ENCODE assay signal across 13 cellular contexts in the genomic region with DNA sequence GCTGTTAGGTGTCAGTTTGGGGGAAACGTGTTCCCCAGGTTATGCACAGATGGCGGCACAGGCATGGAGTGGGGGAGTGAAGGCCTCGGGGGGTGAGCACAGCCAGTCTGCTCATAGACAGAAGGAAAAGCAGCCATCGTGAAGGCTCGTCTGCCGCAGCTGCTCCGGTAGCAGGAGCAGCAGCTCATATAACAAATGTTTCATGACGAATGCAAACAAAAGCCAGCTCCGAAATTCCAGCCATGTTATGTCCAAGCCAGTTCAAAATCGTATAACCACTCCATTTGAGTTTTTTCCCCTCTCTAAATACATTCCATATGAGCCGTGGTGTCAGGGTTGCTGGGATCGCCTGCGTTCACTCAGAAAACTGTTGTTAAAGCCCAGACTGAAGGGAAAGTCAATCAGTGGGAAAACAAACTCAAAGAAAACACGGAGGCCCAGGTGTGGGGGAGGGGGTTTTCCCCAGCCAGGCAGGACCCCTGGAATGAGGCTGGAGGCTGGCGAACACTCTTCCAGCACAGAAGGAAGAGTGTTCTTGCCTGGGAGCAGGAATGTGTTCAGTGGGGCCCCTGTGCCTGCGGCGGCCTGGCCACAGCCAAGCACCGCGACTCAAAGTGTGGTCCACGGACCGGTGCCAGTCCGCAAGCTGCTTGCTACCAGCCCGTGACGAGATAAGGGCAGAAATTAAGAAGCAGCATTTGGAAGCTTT.
DNase-seq lines count a peak whose midpoint lies in the region; TF ChIP-seq lines count a peak whose summit lies in the region.
"Had no signal": no experiment of that assay in that cellular context is flagged by ENCODE, and none has a peak within 500 bp of the region (broad histone marks: within the 10 kb centered on the region; RNA-seq: fewer than 3 reads in every experiment).

No MANE protein-coding gene starts in this region.

- H3K27me3 ChIP-seq in adipocyte (replicated peaks; ENCODE audit: control insufficient read depth, insufficient read depth, low read length) = no peaks in the 10 kb centered on the region
- no peaks in the 10 kb centered on the region for H3K27me3 ChIP-seq in iPS-18a (ENCODE audit: control insufficient read depth, insufficient read depth, low read length)
- H3K27me3 ChIP-seq in sigmoid colon = no peaks in the 10 kb centered on the region
- H3K27me3 ChIP-seq: cardiac muscle cell, esophagus squamous epithelium had no signal

- no peak for TF ChIP-seq EP300 in sigmoid colon (IDR thresholded peaks at IDR 0.05)

- 83 to 89% methylated on average over 24 of the region's 24 CpGs for WGBS in sigmoid colon, 2 donors

- H3K9ac ChIP-seq in adipocyte (ENCODE audit: low read length) = no peak overlapping the region
- H3K9ac ChIP-seq in iPS-18a (ENCODE audit: low read length) = peak overlapping the region; percentile 12

- no peaks in the 10 kb centered on the region for H3K9me3 Mint-ChIP-seq in T-helper 2 cell treated with Interferon-gamma antibody and Interleukin-4, amounts not matched to agents 5 μg/mL and 100 μg/mL, for 36 hours

- H3K36me3 Mint-ChIP-seq in T-helper 2 cell treated with Interferon-gamma antibody and Interleukin-4, amounts not matched to agents 5 μg/mL and 100 μg/mL, for 36 hours (ENCODE audit: low read depth) = peaks cover 4% of the 10 kb centered on the region

- no peak for TF ChIP-seq POLR2A in sigmoid colon (IDR thresholded peaks at IDR 0.05)

- no peak overlapping the region for H3K27ac ChIP-seq in iPS-18a (ENCODE audit: low read length)
- H3K27ac ChIP-seq in sigmoid colon = peak overlapping the region in 3 of 4 donors; percentile 68 to 76 (median 74)
- H3K27ac ChIP-seq: cardiac muscle cell, esophagus squamous epithelium had no signal

- H3K36me3 ChIP-seq in adipocyte (ENCODE audit: control insufficient read depth, insufficient read depth, low read length, severe bottlenecking) = no peaks in the 10 kb centered on the region
- no peaks in the 10 kb centered on the region for H3K36me3 ChIP-seq in iPS-18a (ENCODE audit: control insufficient read depth, low read depth, low read length)
- H3K36me3 ChIP-seq in sigmoid colon = no peaks in the 10 kb centered on the region
- H3K36me3 ChIP-seq: cardiac muscle cell, esophagus squamous epithelium had no signal

- no peak overlapping the region; the same call in 1 of the 2 replicates for H3K4me3 ChIP-seq in HFF-Myc (replicated peaks; ENCODE audit: low read depth, low read length)
- no peak overlapping the region for H3K4me3 ChIP-seq in adipocyte (ENCODE audit: low read length)
- H3K4me3 ChIP-seq in iPS-18a (ENCODE audit: low read length) = no peak overlapping the region
- peak overlapping the region in 3 of 4 donors; percentile 23 to 34 (median 27) for H3K4me3 ChIP-seq in sigmoid colon
- H3K4me3 ChIP-seq: cardiac muscle cell, esophagus squamous epithelium had no signal

- no peaks in the 10 kb centered on the region for H3K27me3 Mint-ChIP-seq in T-helper 2 cell treated with Interferon-gamma antibody and Interleukin-4, amounts not matched to agents 5 μg/mL and 100 μg/mL, for 36 hours (ENCODE audit: low read depth)

- H3K4me1 Mint-ChIP-seq in T-helper 2 cell treated with Interferon-gamma antibody and Interleukin-4, amounts not matched to agents 5 μg/mL and 100 μg/mL, for 36 hours (ENCODE audit: low read depth) = peaks cover 64% of the 10 kb centered on the region

- no peaks in the 10 kb centered on the region for H3K9me3 ChIP-seq in adipocyte (ENCODE audit: control insufficient read depth, low read length)
- no peaks in the 10 kb centered on the region for H3K9me3 ChIP-seq in iPS-18a (ENCODE audit: control insufficient read depth, low read depth, low read length)
- H3K9me3 ChIP-seq in sigmoid colon = no peaks in the 10 kb centered on the region
- H3K9me3 ChIP-seq: esophagus squamous epithelium had no signal

- H3K27ac Mint-ChIP-seq in T-helper 2 cell treated with Interferon-gamma antibody and Interleukin-4, amounts not matched to agents 5 μg/mL and 100 μg/mL, for 36 hours = no peak overlapping the region

- DNase-seq in HFF-Myc (ENCODE audit: extremely low read depth, low read depth) (peak; percentile 70), adipocyte (ENCODE audit: low read depth) (peak; percentile 81), sigmoid colon (no peak), COLO829 (ENCODE audit: low spot score) (no peak), HuH-7 (ENCODE audit: low spot score) (no peak)
- no peak for DNase-seq in T-helper 2 cell treated with Interferon-gamma antibody and Interleukin-4, amounts not matched to agents 5 μg/mL and 100 μg/mL, for 36 hours (ENCODE audit: low spot score)
- DNase-seq: esophagus squamous epithelium; left cardiac atrium; NCI-H446; nucleus accumbens; stimulated activated naive CD8-positive, alpha-beta T cell treated with anti-CD3 and anti-CD28 coated beads, Interleukin-15, Interleukin-2, amounts not matched to agents 100 U/mL and 50 U/mL, for 24 hours had no signal

- H3K4me1 ChIP-seq in adipocyte (ENCODE audit: control insufficient read depth, insufficient read depth, low read length) = peaks cover 33% of the 10 kb centered on the region
- peaks cover 23% of the 10 kb centered on the region for H3K4me1 ChIP-seq in iPS-18a (ENCODE audit: control insufficient read depth, low read depth, low read length)
- peaks cover 0 to 39% (median 25%) of the 10 kb centered on the region in 4 donors for H3K4me1 ChIP-seq in sigmoid colon

- H3K4me3 Mint-ChIP-seq in T-helper 2 cell treated with Interferon-gamma antibody and Interleukin-4, amounts not matched to agents 5 μg/mL and 100 μg/mL, for 36 hours = no peak overlapping the region

- intact Hi-C loops in sigmoid colon (cut with DNase I) = no loop called here

- TF ChIP-seq CTCF in HFF-Myc (IDR thresholded peaks at IDR 0.05; ENCODE audit: low read depth, low read length, missing control alignments) = no peak
- no peak for TF ChIP-seq CTCF in sigmoid colon (IDR thresholded peaks at IDR 0.05)

Comparison
In these comparisons a context has a peak if more than half of its experiments do, and no peak if none do; other contexts are left out.
1. DNase-seq: peak in HFF-Myc (single experiment) and adipocyte (single experiment); none in sigmoid colon (single experiment), COLO829 (single experiment), T-helper 2 cell treated with Interferon-gamma antibody and Interleukin-4, amounts not matched to agents 5 μg/mL and 100 μg/mL, for 36 hours (single experiment) and HuH-7 (single experiment).
2. H3K4me3 ChIP-seq: peak in sigmoid colon (3 of 4); none in HFF-Myc (single experiment), adipocyte (single experiment) and iPS-18a (single experiment).